In the genomic region with DNA sequence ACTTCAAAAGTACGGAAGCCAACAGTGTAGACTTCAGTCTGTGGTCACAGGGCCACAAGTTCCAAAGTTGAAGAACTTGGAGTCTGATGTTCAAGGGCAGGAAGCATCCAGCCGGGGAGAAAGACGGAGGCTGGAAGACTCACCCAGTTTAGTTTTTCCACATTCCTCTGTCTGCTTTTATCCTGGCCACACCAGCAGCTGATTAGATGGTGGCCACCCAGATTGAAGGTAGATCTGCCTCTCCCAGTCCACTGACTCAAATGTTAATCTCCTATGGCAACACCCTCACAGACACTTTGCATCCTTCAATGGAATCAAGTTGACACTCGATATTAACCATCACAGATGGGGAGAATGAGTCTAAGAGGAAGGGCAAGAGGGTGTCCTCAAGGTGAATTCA, we compare ENCODE assay signal across 7 cellular contexts. TPM values are rescaled to one million over a fixed set of nuclear protein-coding genes. Genes with fewer than 3 reads are reported as not detected.
"Had no signal": no experiment of that assay in that cellular context is flagged by ENCODE, and none has a peak within 500 bp of the region (broad histone marks: within the 10 kb centered on the region; RNA-seq: fewer than 3 reads in every experiment).

No MANE protein-coding gene starts in this region.

- H3K4me1 Mint-ChIP-seq: IgD-negative memory B cell had no signal

- H3K9me3 Mint-ChIP-seq: IgD-negative memory B cell had no signal

- H3K4me3 ChIP-seq: K562 had no signal

- DNase-seq: IMR-90, KBM-7 had no signal

- H3K27ac Mint-ChIP-seq: IgD-negative memory B cell had no signal

- H3K27ac ChIP-seq: HL-60 had no signal

- H3K4me3 Mint-ChIP-seq: IgD-negative memory B cell had no signal

- H3K36me3 Mint-ChIP-seq: IgD-negative memory B cell had no signal

- ATAC-seq: HepG2, K562 had no signal

RNA-seq across cellular contexts. Expression of gene FRMD4A, which starts 19.3 kb away (rescaled TPM):
- total RNA-seq: HT-29 had no signal
